Comparison of ENCODE assay signal across 8 cellular contexts in the genomic region with DNA sequence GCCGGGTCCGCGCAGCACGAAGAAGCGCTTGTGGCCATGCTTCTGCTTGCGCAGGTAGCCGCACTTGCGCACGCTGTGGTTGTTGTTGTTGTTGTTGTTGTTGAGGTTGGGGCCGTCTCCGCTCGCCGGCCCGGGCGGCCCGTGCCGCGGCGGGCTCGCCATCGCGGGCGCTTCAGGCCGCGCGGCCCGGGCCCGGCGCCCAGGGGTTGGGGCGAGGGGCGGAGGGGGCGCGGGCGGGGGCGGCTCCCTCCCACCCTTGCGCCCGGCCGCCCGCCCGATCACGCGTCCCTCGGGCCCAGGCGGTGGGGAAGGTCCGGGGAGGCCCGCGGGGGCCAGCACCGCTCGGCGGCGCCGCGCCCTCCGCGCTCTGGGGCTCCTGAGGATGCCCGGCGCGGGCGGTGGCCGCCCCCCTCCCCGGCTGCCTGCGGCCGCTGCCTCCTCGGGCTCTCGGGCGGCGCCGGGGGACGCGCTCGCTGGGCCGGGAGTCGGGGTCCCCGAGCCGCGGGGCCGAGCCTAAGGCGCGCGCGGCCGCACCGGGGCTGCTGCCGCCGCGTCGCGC.
DNase-seq lines count a peak whose midpoint lies in the region; ATAC-seq and TF ChIP-seq lines count a peak whose summit lies in the region.

No MANE protein-coding gene starts in this region.

- H3K27ac ChIP-seq in C4-2B (peak overlapping the region; percentile 70), HUES6 (ENCODE audit: low read depth, low read length) (no peak overlapping the region)

- H3K4me3 ChIP-seq in HUES6 (ENCODE audit: low read depth, low read length): peak overlapping the region; percentile 87
- no peak overlapping the region for H3K4me3 ChIP-seq in mucosa of stomach (ENCODE audit: low read length)

- H3K9me3 ChIP-seq in HUES6 (ENCODE audit: control insufficient read depth, insufficient read depth, low read depth, low read length): no peaks in the 10 kb centered on the region
- no peaks in the 10 kb centered on the region for H3K9me3 ChIP-seq in mucosa of stomach (ENCODE audit: control insufficient read depth, low read length)

- H3K36me3 ChIP-seq in HUES6 (ENCODE audit: control insufficient read depth, insufficient read depth, low read length) (peaks cover 4% of the 10 kb centered on the region; the same call in 1 of the 2 replicates), mucosa of stomach (ENCODE audit: control insufficient read depth, insufficient read depth, low read length) (no peaks in the 10 kb centered on the region)

- H3K27me3 ChIP-seq in HUES6 (ENCODE audit: control insufficient read depth, insufficient read depth, low read length) (peaks cover 15% of the 10 kb centered on the region), mucosa of stomach (ENCODE audit: control insufficient read depth, insufficient read depth, low read length) (peaks cover 23% of the 10 kb centered on the region)

- TF ChIP-seq CTCF in C4-2B (conservative IDR thresholded peaks at IDR 0.05): no peak

- peaks cover 10% of the 10 kb centered on the region for H3K4me1 ChIP-seq in HUES6 (ENCODE audit: control insufficient read depth, insufficient read depth, low read length)
- H3K4me1 ChIP-seq in mucosa of stomach (ENCODE audit: control insufficient read depth, insufficient read depth, low read length): peaks cover 10% of the 10 kb centered on the region

- H3K9ac ChIP-seq in HUES6 (ENCODE audit: low read length) (peak overlapping the region; percentile 53), mucosa of stomach (ENCODE audit: low read length) (peak overlapping the region; percentile 43)

- ATAC-seq in GM19395 (IDR thresholded peaks at IDR 0.05; ENCODE audit: unreplicated experiment) (peak; percentile 5), HG03521 (IDR thresholded peaks at IDR 0.05; ENCODE audit: unreplicated experiment) (no peak)

- DNase-seq in central memory CD4-positive, alpha-beta T cell: peak; percentile 61
- DNase-seq in D341Med (ENCODE audit: low spot score) (no peak), DMS153 (lab: John Stamatoyannopoulos, UW) (no peak)
